13 cellular contexts compared by ENCODE assay signal in the genomic region with DNA sequence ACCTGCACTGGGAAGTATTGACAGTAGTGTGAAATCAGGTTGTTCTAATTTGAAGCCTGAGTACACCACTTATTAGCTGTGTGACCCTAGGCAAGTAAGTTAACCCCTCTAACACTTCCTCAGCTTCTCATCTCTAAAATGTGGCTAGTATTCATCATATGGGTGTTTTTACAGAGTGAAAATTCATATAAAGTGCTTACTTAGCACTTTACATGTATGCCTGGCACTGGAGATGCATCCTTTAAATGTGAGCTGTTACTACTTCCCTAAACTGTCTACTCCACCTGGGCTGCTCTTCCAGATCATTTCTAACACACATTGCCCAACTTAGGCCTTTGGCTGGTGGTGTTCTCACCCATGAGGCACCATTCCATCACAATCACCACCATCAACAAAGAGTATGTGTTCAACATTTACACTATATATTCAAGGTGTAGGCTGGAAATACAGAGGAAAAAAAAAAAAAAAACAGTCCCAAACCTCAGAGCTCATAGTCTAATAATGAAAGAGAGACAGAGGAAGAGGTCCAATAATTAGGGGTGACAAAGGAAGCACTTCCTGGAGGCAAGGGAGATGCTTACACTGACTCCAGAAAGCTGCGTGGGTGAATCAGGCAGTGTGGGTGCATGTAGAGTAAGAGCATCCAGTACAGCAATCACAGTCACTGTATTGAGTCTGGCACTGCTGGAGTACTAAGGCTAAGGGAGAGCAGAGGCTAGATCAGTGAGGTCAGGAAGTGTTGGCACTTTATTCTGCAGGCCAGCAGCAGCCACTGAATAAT. TPM values are rescaled to one million over a fixed set of nuclear protein-coding genes. Genes with fewer than 3 reads are reported as not detected.
A peak's percentile ranks its signal among the peaks of the same experiment; 100 is the strongest.
DNase-seq lines count a peak whose midpoint lies in the region; ATAC-seq and TF ChIP-seq lines count a peak whose summit lies in the region.
"Had no signal": no experiment of that assay in that cellular context is flagged by ENCODE, and none has a peak within 500 bp of the region (broad histone marks: within the 10 kb centered on the region; RNA-seq: fewer than 3 reads in every experiment).

No MANE protein-coding gene starts in this region.

- in situ Hi-C loops in IMR-90 (cut with MboI; ENCODE audit: low sequenced_read_pairs): no loop called here

- no TSS peak for BruUV-seq in IMR-90 (replicated peaks; lab: Mats Ljungman, UMichigan)

- H3K14ac ChIP-seq in IMR-90 (replicated peaks; ENCODE audit: low read depth, low read length): no peak overlapping the region

- CTCF ChIA-PET in IMR-90 (lab: Yijun Ruan, JAX): interaction anchor here (0.6 to 2.8 kb wide), 2 partner anchors 123 to 163 kb away, joined by 3 to 9 read pairs; no protein-coding TSS in a partner anchor

- no peak overlapping the region for H2AK9ac ChIP-seq in IMR-90 (replicated peaks; ENCODE audit: low read depth, low read length, poor library complexity)

- H2BK120ac ChIP-seq in IMR-90 (ENCODE audit: low read depth, low read length): no peak overlapping the region

- no peak overlapping the region for H2BK5ac ChIP-seq in IMR-90 (ENCODE audit: low read depth, low read length, poor library complexity, severe bottlenecking)

- H3K9ac ChIP-seq in IMR-90 (ENCODE audit: low read depth, low read length): no peak overlapping the region
- no peak overlapping the region for H3K9ac ChIP-seq in neural cell (ENCODE audit: low read length)
- no peak overlapping the region for H3K9ac ChIP-seq in neural progenitor cell

- POLR2A ChIA-PET in IMR-90 (lab: Charles Lee; ENCODE audit: unreplicated experiment): interaction anchor here (0.7 kb wide), 1 partner anchor 14 kb away, joined by 11 read pairs; no protein-coding TSS in a partner anchor

- intact Hi-C loops in IMR-90 (cut with micrococcal nuclease) (no loop called here), left ventricle myocardium inferior (cut with micrococcal nuclease) (no loop called here)

- no peak overlapping the region for H2BK20ac ChIP-seq in IMR-90 (ENCODE audit: low read depth, low read length)

- H3K4me3 ChIP-seq in IMR-90 (ENCODE audit: insufficient read depth, low read depth, low read length) (no peak overlapping the region), neural cell (ENCODE audit: low read length) (peak overlapping the region; percentile 92), left ventricle myocardium inferior (no peak overlapping the region), neural progenitor cell (no peak overlapping the region), WERI-Rb-1 (ENCODE audit: low read depth, low read length) (no peak overlapping the region)
- H3K4me3 ChIP-seq: body of pancreas, SJSA1 had no signal

- dilution Hi-C loops in IMR-90 (cut with HindIII; ENCODE audit: low sequenced_read_pairs, unreplicated experiment): no loop called here

- H4K20me1 ChIP-seq in IMR-90 (ENCODE audit: insufficient read depth, low read length): peaks cover 42% of the 10 kb centered on the region; the same call in 1 of the 2 replicates
- H4K20me1 ChIP-seq in neural cell (ENCODE audit: insufficient read depth): no peaks in the 10 kb centered on the region
- H4K20me1 ChIP-seq in neural progenitor cell (ENCODE audit: low read depth): peaks cover 69% of the 10 kb centered on the region

- H3K27me3 ChIP-seq in IMR-90 (ENCODE audit: control insufficient read depth, insufficient read depth, low read length): no peaks in the 10 kb centered on the region
- no peaks in the 10 kb centered on the region for H3K27me3 ChIP-seq in neural cell (ENCODE audit: insufficient read depth, low read depth, low read length)
- no peaks in the 10 kb centered on the region for H3K27me3 ChIP-seq in left ventricle myocardium inferior (ENCODE audit: low read depth)
- H3K27me3 ChIP-seq in neural progenitor cell: no peaks in the 10 kb centered on the region
- H3K27me3 ChIP-seq in WERI-Rb-1 (ENCODE audit: insufficient read depth, low read depth, severe bottlenecking): no peaks in the 10 kb centered on the region
- H3K27me3 ChIP-seq: body of pancreas, SJSA1 had no signal

- H3K27ac ChIP-seq in IMR-90 (ENCODE audit: insufficient read depth, low read length) (no peak overlapping the region), neural cell (ENCODE audit: low read length) (no peak overlapping the region), left ventricle myocardium inferior (replicated peaks) (no peak overlapping the region), neural progenitor cell (no peak overlapping the region), WERI-Rb-1 (no peak overlapping the region)
- H3K27ac ChIP-seq: body of pancreas, SJSA1 had no signal

- no peak for ATAC-seq in IMR-90 (ENCODE audit: low read depth)
- ATAC-seq: body of pancreas had no signal

- H2BK15ac ChIP-seq in IMR-90 (ENCODE audit: low read depth, low read length): no peak overlapping the region

- DNase-seq in T-helper 2 cell treated with Interferon-gamma antibody and Interleukin-4, amounts not matched to agents 5 μg/mL and 100 μg/mL, for 36 hours (ENCODE audit: low spot score): no peak
- DNase-seq in T-helper 2 cell: no peak
- no peak for DNase-seq in IMR-90
- peak; percentile 30 for DNase-seq in activated naive CD8-positive, alpha-beta T cell treated with anti-CD3 and anti-CD28 coated beads for 36 hours
- no peak for DNase-seq in left ventricle myocardium inferior
- no peak for DNase-seq in neural progenitor cell (ENCODE audit: low spot score)
- DNase-seq in WERI-Rb-1: no peak
- DNase-seq: body of pancreas, DMS53, HFFc6, hypothalamus had no signal

- no peak overlapping the region for H4K8ac ChIP-seq in IMR-90 (ENCODE audit: low read depth in 2 of 2, low read length in 2 of 2)

- H3F3A ChIP-seq in neural cell (ENCODE audit: insufficient read depth, low read length, poor library complexity, severe bottlenecking) (peaks cover 3% of the 10 kb centered on the region), neural progenitor cell (ENCODE audit: low read depth) (peaks cover 16% of the 10 kb centered on the region)

- no peak overlapping the region for H4K5ac ChIP-seq in IMR-90 (ENCODE audit: low read depth, low read length)

- H2AFZ ChIP-seq in IMR-90 (replicated peaks; ENCODE audit: low read length, poor library complexity): no peak overlapping the region
- no peak overlapping the region for H2AFZ ChIP-seq in neural cell (ENCODE audit: low read depth, low read length)
- H2AFZ ChIP-seq in neural progenitor cell (replicated peaks): no peak overlapping the region

- peaks cover 17% of the 10 kb centered on the region for H3K36me3 Mint-ChIP-seq in T-helper 2 cell treated with Interferon-gamma antibody and Interleukin-4, amounts not matched to agents 5 μg/mL and 100 μg/mL, for 36 hours (ENCODE audit: low read depth)
- peaks cover 23% of the 10 kb centered on the region for H3K36me3 Mint-ChIP-seq in activated naive CD8-positive, alpha-beta T cell treated with anti-CD3 and anti-CD28 coated beads for 36 hours
- H3K36me3 Mint-ChIP-seq in neural progenitor cell: peaks cover 6% of the 10 kb centered on the region

- no peak for TF ChIP-seq POLR2A in IMR-90 (IDR thresholded peaks at IDR 0.05; ENCODE audit: low read depth, low read length)

- H3K36me3 ChIP-seq in IMR-90 (ENCODE audit: control insufficient read depth, insufficient read depth, low read length): 0 out of 2 replicates have a peak, but pooled peaks cover 2% of the 10 kb centered on the region
- H3K36me3 ChIP-seq in neural cell (ENCODE audit: insufficient read depth, low read length): no peaks in the 10 kb centered on the region
- no peaks in the 10 kb centered on the region for H3K36me3 ChIP-seq in left ventricle myocardium inferior
- H3K36me3 ChIP-seq in neural progenitor cell: no peaks in the 10 kb centered on the region
- no peaks in the 10 kb centered on the region for H3K36me3 ChIP-seq in WERI-Rb-1

- no peaks in the 10 kb centered on the region for H3K4me1 ChIP-seq in IMR-90 (ENCODE audit: control insufficient read depth, insufficient read depth, low read length)
- peaks cover 55% of the 10 kb centered on the region for H3K4me1 ChIP-seq in left ventricle myocardium inferior
- peaks cover 16% of the 10 kb centered on the region for H3K4me1 ChIP-seq in neural progenitor cell

- no peak overlapping the region for H2AK5ac ChIP-seq in IMR-90 (ENCODE audit: low read depth, low read length)

- WGBS in IMR-90 (ENCODE audit: extremely low coverage in 2 of 2, insufficient read length in 1 of 2), 2 experiments: no CpG with 5 or more reads among the region's 1 CpG

- no peak overlapping the region for H3K18ac ChIP-seq in IMR-90 (ENCODE audit: low read depth, low read length)

- H3K27me3 Mint-ChIP-seq in T-helper 2 cell treated with Interferon-gamma antibody and Interleukin-4, amounts not matched to agents 5 μg/mL and 100 μg/mL, for 36 hours (ENCODE audit: low read depth): peaks cover 4% of the 10 kb centered on the region
- H3K27me3 Mint-ChIP-seq in activated naive CD8-positive, alpha-beta T cell treated with anti-CD3 and anti-CD28 coated beads for 36 hours: no peaks in the 10 kb centered on the region
- peaks cover 5% of the 10 kb centered on the region for H3K27me3 Mint-ChIP-seq in neural progenitor cell (ENCODE audit: insufficient read depth, low read depth)

- H3K9me3 ChIP-seq in IMR-90 (ENCODE audit: control insufficient read depth, insufficient read depth, low read length) (no peaks in the 10 kb centered on the region), neural cell (ENCODE audit: low read length) (no peaks in the 10 kb centered on the region), left ventricle myocardium inferior (replicated peaks) (no peaks in the 10 kb centered on the region), neural progenitor cell (ENCODE audit: low read depth) (no peaks in the 10 kb centered on the region), WERI-Rb-1 (ENCODE audit: severe bottlenecking) (no peaks in the 10 kb centered on the region)
- H3K9me3 ChIP-seq: body of pancreas, SJSA1 had no signal

- TF ChIP-seq RAD21 in IMR-90 (IDR thresholded peaks at IDR 0.05; ENCODE audit: low read length) (no peak), neural cell (conservative IDR thresholded peaks at IDR 0.05) (no peak)

- no peak overlapping the region for H3K4ac ChIP-seq in IMR-90 (ENCODE audit: low read depth, low read length)

- H3K9me1 ChIP-seq in IMR-90 (ENCODE audit: insufficient read depth, low read length): peaks cover 4% of the 10 kb centered on the region

- peak overlapping the region; percentile 55 for H3K4me3 Mint-ChIP-seq in T-helper 2 cell treated with Interferon-gamma antibody and Interleukin-4, amounts not matched to agents 5 μg/mL and 100 μg/mL, for 36 hours
- H3K4me3 Mint-ChIP-seq in activated naive CD8-positive, alpha-beta T cell treated with anti-CD3 and anti-CD28 coated beads for 36 hours: peak overlapping the region; percentile 59
- H3K4me3 Mint-ChIP-seq in neural progenitor cell: no peak overlapping the region
- H3K4me3 Mint-ChIP-seq: HFFc6 had no signal

- H3K79me2 ChIP-seq in neural cell (replicated peaks; ENCODE audit: insufficient read depth, low read length) (peaks cover 70% of the 10 kb centered on the region), neural progenitor cell (ENCODE audit: low read depth) (peaks cover 84% of the 10 kb centered on the region)

- peak overlapping the region; percentile 6 for H3K27ac Mint-ChIP-seq in T-helper 2 cell treated with Interferon-gamma antibody and Interleukin-4, amounts not matched to agents 5 μg/mL and 100 μg/mL, for 36 hours
- H3K27ac Mint-ChIP-seq in activated naive CD8-positive, alpha-beta T cell treated with anti-CD3 and anti-CD28 coated beads for 36 hours: peak overlapping the region; percentile 35
- no peak overlapping the region for H3K27ac Mint-ChIP-seq in neural progenitor cell
- H3K27ac Mint-ChIP-seq: HFFc6 had no signal

- peak overlapping the region; percentile 31 for H3K23ac ChIP-seq in IMR-90 (ENCODE audit: low read depth, low read length)

- no peaks in the 10 kb centered on the region for H3K9me3 Mint-ChIP-seq in T-helper 2 cell treated with Interferon-gamma antibody and Interleukin-4, amounts not matched to agents 5 μg/mL and 100 μg/mL, for 36 hours
- H3K9me3 Mint-ChIP-seq in activated naive CD8-positive, alpha-beta T cell treated with anti-CD3 and anti-CD28 coated beads for 36 hours: peaks cover 2% of the 10 kb centered on the region
- no peaks in the 10 kb centered on the region for H3K9me3 Mint-ChIP-seq in neural progenitor cell
- H3K9me3 Mint-ChIP-seq: HFFc6 had no signal

- no peak overlapping the region for H4K91ac ChIP-seq in IMR-90 (ENCODE audit: insufficient read depth, low read depth, low read length)

- no peak overlapping the region for H3K56ac ChIP-seq in IMR-90 (ENCODE audit: extremely low read depth, insufficient read depth, low read length)

- peaks cover 13 to 64% of the 10 kb centered on the region in 2 experiments for H3K79me1 ChIP-seq in IMR-90 (ENCODE audit: low read depth in 1 of 2, low read length in 2 of 2)

- H3K4me1 Mint-ChIP-seq in T-helper 2 cell treated with Interferon-gamma antibody and Interleukin-4, amounts not matched to agents 5 μg/mL and 100 μg/mL, for 36 hours (ENCODE audit: low read depth): peaks cover 37% of the 10 kb centered on the region
- H3K4me1 Mint-ChIP-seq in activated naive CD8-positive, alpha-beta T cell treated with anti-CD3 and anti-CD28 coated beads for 36 hours: peaks cover 36% of the 10 kb centered on the region
- H3K4me1 Mint-ChIP-seq in neural progenitor cell: peaks cover 15% of the 10 kb centered on the region

- no peaks in the 10 kb centered on the region for H3K9me2 ChIP-seq in neural cell (ENCODE audit: insufficient read depth, low read length)

- no peak overlapping the region for H3K4me2 ChIP-seq in IMR-90 (ENCODE audit: low read depth, low read length)
- H3K4me2 ChIP-seq in neural cell (ENCODE audit: low read length): peak overlapping the region; percentile 3
- H3K4me2 ChIP-seq in neural progenitor cell: no peak overlapping the region

- TF ChIP-seq CTCF in IMR-90 (conservative IDR thresholded peaks at IDR 0.05; ENCODE audit: low read depth, low read length): no peak
- no peak for TF ChIP-seq CTCF in neural cell (IDR thresholded peaks at IDR 0.05; ENCODE audit: poor library complexity, severe bottlenecking)
- TF ChIP-seq CTCF in left ventricle myocardium inferior (IDR thresholded peaks at IDR 0.05; ENCODE audit: borderline replicate concordance): no peak
- no peak for TF ChIP-seq CTCF in neural progenitor cell (IDR thresholded peaks at IDR 0.05)
- TF ChIP-seq CTCF in WERI-Rb-1 (IDR thresholded peaks at IDR 0.05; ENCODE audit: low read depth, low read length): no peak

- TF ChIP-seq EP300 in neural cell (conservative IDR thresholded peaks at IDR 0.05; ENCODE audit: poor library complexity, severe bottlenecking): no peak

RNA-seq across cellular contexts. Expression of a gene that starts 3.6 kb away (rescaled TPM):
- total RNA-seq in IMR-90 (2012; rRNA removed) (31.4 and 38.0 TPM in 2 replicates), left ventricle myocardium inferior (7.2 TPM), neural progenitor cell (ENCODE audit: low replicate concordance) (30.8 and 37.0 TPM in 2 replicates)
- polyA plus RNA-seq in IMR-90 (2012; rRNA removed) (14.5 and 16.0 TPM in 2 replicates), neural cell (40.3 and 40.6 TPM in 2 replicates)
- polyA plus RNA-seq in IMR-90 (2012; cell fraction: cytosol; rRNA removed): 8.8 and 10.4 TPM in 2 replicates
- 7.2 and 15.5 TPM in 2 replicates for polyA plus RNA-seq in IMR-90 (2012; cell fraction: nucleus; rRNA removed; ENCODE audit: low replicate concordance)
- total RNA-seq in activated naive CD8-positive, alpha-beta T cell treated with anti-CD3 and anti-CD28 coated beads for 36 hours: 10 to 100 TPM; 22.0 to 22.1 TPM
- 64.5 and 66.0 TPM in 2 replicates for polyA minus RNA-seq in neural cell

RNA-seq across cellular contexts. Expression of a gene that starts 14.7 kb away (rescaled TPM):
- total RNA-seq in IMR-90 (2012; rRNA removed): 5.0 and 6.1 TPM in 2 replicates
- polyA plus RNA-seq in IMR-90 (2012; rRNA removed): 5.0 and 6.0 TPM in 2 replicates
- polyA plus RNA-seq in IMR-90 (2012; cell fraction: cytosol; rRNA removed): 2.1 and 3.4 TPM in 2 replicates
- 1.8 and 4.0 TPM in 2 replicates for polyA plus RNA-seq in IMR-90 (2012; cell fraction: nucleus; rRNA removed; ENCODE audit: low replicate concordance)
- 10 to 100 TPM; 14.5 to 15.5 TPM for total RNA-seq in activated naive CD8-positive, alpha-beta T cell treated with anti-CD3 and anti-CD28 coated beads for 36 hours
- 0.32 TPM in 1 of 2 replicates, not detected in the other for polyA plus RNA-seq in neural cell
- not detected in 2 replicates for polyA minus RNA-seq in neural cell
- 4.8 TPM for total RNA-seq in left ventricle myocardium inferior
- 0.03 TPM in 1 of 2 replicates, not detected in the other for total RNA-seq in neural progenitor cell (ENCODE audit: low replicate concordance)
